27 cellular contexts compared by ENCODE assay signal in genomic region chr1:208015255-208015654, GRCh38.
"Had no signal": no experiment of that assay in that cellular context is flagged by ENCODE, and none has a peak within 500 bp of the region (broad histone marks: within the 10 kb centered on the region; RNA-seq: fewer than 3 reads in every experiment).

No MANE protein-coding gene starts in this region.

- H3K27me3 ChIP-seq: gastroesophageal sphincter, heart right ventricle, left lung, ovary, stomach, thyroid gland had no signal

- H3K4me1 ChIP-seq: esophagus muscularis mucosa, foreskin keratinocyte, gastroesophageal sphincter, left lung, lower lobe of right lung, stomach, thyroid gland had no signal

- H3K27ac Mint-ChIP-seq: naive thymus-derived CD8-positive, alpha-beta T cell; nephron progenitor cell; type B pancreatic cell had no signal

- H3K4me3 ChIP-seq: coronary artery, esophagus muscularis mucosa, gastroesophageal sphincter, heart right ventricle, left lung, lower lobe of right lung, ovary, smooth muscle cell, stomach, thyroid gland had no signal

- H3K9me3 Mint-ChIP-seq: naive thymus-derived CD8-positive, alpha-beta T cell; nephron progenitor cell; type B pancreatic cell had no signal

- H3K36me3 Mint-ChIP-seq: naive thymus-derived CD8-positive, alpha-beta T cell; type B pancreatic cell had no signal

- DNase-seq: dermis blood vessel endothelial cell; effector memory CD4-positive, alpha-beta T cell; foreskin keratinocyte; heart right ventricle; hippocampal formation; left cardiac atrium; left lung; lower lobe of right lung; naive thymus-derived CD8-positive, alpha-beta T cell; nephron progenitor cell; occipital lobe; ovary; posterior cingulate gyrus; retina; stimulated activated CD4-positive, alpha-beta T cell treated with anti-CD3 and anti-CD28 coated beads, Interleukin-12 subunit alpha, Interleukin-12 subunit beta, amount 100 ng/mL, for 4 hours; stimulated activated CD4-positive, alpha-beta T cell treated with anti-CD3 and anti-CD28 coated beads, Interleukin-1b, Interleukin-23, amount 100 ng/mL, for 48 hours; stimulated activated CD4-positive, alpha-beta T cell treated with anti-CD3 and anti-CD28 coated beads, Interleukin-4, amount 100 ng/mL, for 1 hour; stimulated activated CD8-positive, alpha-beta memory T cell treated with anti-CD3 and anti-CD28 coated beads, Interleukin-4, amount 100 ng/mL, for 48 hours; stimulated activated naive CD4-positive, alpha-beta T cell treated with Interleukin-2 at 50 U/mL for 16 hours; stomach; thyroid gland had no signal

- H3K27ac ChIP-seq: coronary artery, esophagus muscularis mucosa, foreskin keratinocyte, gastroesophageal sphincter, heart right ventricle, left lung, lower lobe of right lung, ovary, stomach, thyroid gland had no signal

- ATAC-seq: foreskin keratinocyte; gastroesophageal sphincter; left lung; lower lobe of right lung; naive thymus-derived CD8-positive, alpha-beta T cell; sciatic nerve had no signal

- H3K4me3 Mint-ChIP-seq: naive thymus-derived CD8-positive, alpha-beta T cell; nephron progenitor cell; type B pancreatic cell had no signal

- H3K9me3 ChIP-seq: esophagus muscularis mucosa, gastroesophageal sphincter, heart right ventricle, left lung, lower lobe of right lung, ovary, stomach, thyroid gland had no signal

- H3K36me3 ChIP-seq: esophagus muscularis mucosa, gastroesophageal sphincter, heart right ventricle, left lung, lower lobe of right lung, ovary, stomach, thyroid gland had no signal

- H3K4me1 Mint-ChIP-seq: naive thymus-derived CD8-positive, alpha-beta T cell had no signal
